Comparison of ENCODE assay signal across 9 cellular contexts in genomic region chr13:74061939-74062595, GRCh38.
DNase-seq lines count a peak whose midpoint lies in the region; ATAC-seq, FAIRE-seq and TF ChIP-seq lines count a peak whose summit lies in the region.
"Had no signal": no experiment of that assay in that cellular context is flagged by ENCODE, and none has a peak within 500 bp of the region (broad histone marks: within the 10 kb centered on the region; RNA-seq: fewer than 3 reads in every experiment).

No MANE protein-coding gene starts in this region.

- DNase-seq in MV-4-11 (lab: John Stamatoyannopoulos, UW) (peak; percentile 51), fibroblast of peridontal ligament (ENCODE audit: extremely low read depth) (peak; percentile 63), stomach (no peak), HTR-8/SVneo (ENCODE audit: insufficient read length, low spot score) (no peak), H7 (no peak), epidermal melanocyte (ENCODE audit: insufficient read length, low spot score) (no peak)

- no peak for TF ChIP-seq CTCF in stomach (IDR thresholded peaks at IDR 0.05)

- H3K4me1 ChIP-seq in stomach = peaks cover 0 to 41% (median 20%) of the 10 kb centered on the region in 4 donors

- intact Hi-C loops in stomach (cut with DNase I; ENCODE audit: low total_unique reads) = no loop called here

- no peaks in the 10 kb centered on the region for H3K27me3 ChIP-seq in stomach
- H3K27me3 ChIP-seq in H7 (ENCODE audit: control insufficient read depth, insufficient read depth, low read length) = no peaks in the 10 kb centered on the region
- H3K27me3 ChIP-seq: neutrophil had no signal

- no peak overlapping the region for H3K4me3 ChIP-seq in stomach
- no peak overlapping the region for H3K4me3 ChIP-seq in H7 (ENCODE audit: insufficient read depth, low read depth, low read length)

- ATAC-seq in GM18502 (IDR thresholded peaks at IDR 0.05; ENCODE audit: poor library complexity, unreplicated experiment) = peak; percentile 82
- peak; percentile 82 for ATAC-seq in GM21786 (IDR thresholded peaks at IDR 0.05; ENCODE audit: unreplicated experiment)

- H3K27ac ChIP-seq in stomach = peak overlapping the region in 4 of 5 donors; percentile 54 to 73 (median 59)
- H3K27ac ChIP-seq: neutrophil had no signal

- TF ChIP-seq EP300 in stomach (IDR thresholded peaks at IDR 0.05) = no peak

- 41 to 67% (median 61%) methylated on average over 3 of the region's 3 CpGs for WGBS in stomach, 5 donors

- H3K9me3 ChIP-seq in stomach = no peaks in the 10 kb centered on the region
- H3K9me3 ChIP-seq: neutrophil had no signal

- FAIRE-seq in HTR-8/SVneo (lab: Jason Lieb, UNC) = no peak

- TF ChIP-seq POLR2A in stomach (IDR thresholded peaks at IDR 0.05) = no peak

- H3K36me3 ChIP-seq in stomach (no peaks in the 10 kb centered on the region), H7 (replicated peaks; ENCODE audit: control insufficient read depth, insufficient read depth, low read length) (no peaks in the 10 kb centered on the region)
- H3K36me3 ChIP-seq: neutrophil had no signal

Comparison
In these comparisons a context has a peak if more than half of its experiments do, and no peak if none do; other contexts are left out.
1. DNase-seq: peak in MV-4-11 (single experiment) and fibroblast of peridontal ligament (single experiment); none in stomach (single experiment), HTR-8/SVneo (single experiment), H7 (single experiment) and epidermal melanocyte (single experiment).